In genomic region chr3:37991109-37991508, GRCh38 we compare ENCODE assay signal across 20 cellular contexts.
DNase-seq lines count a peak whose midpoint lies in the region; ATAC-seq and TF ChIP-seq lines count a peak whose summit lies in the region.
"Had no signal": no experiment of that assay in that cellular context is flagged by ENCODE, and none has a peak within 500 bp of the region (broad histone marks: within the 10 kb centered on the region; RNA-seq: fewer than 3 reads in every experiment).

No MANE protein-coding gene starts in this region.

- no peaks in the 10 kb centered on the region for H3K4me1 ChIP-seq in HEK293 (ENCODE audit: control insufficient read depth, insufficient read depth, low read length)
- peaks cover 61 to 65% of the 10 kb centered on the region in 2 donors for H3K4me1 ChIP-seq in duodenal mucosa (ENCODE audit: control insufficient read depth in 1 of 2, insufficient read depth in 2 of 2, low read length in 2 of 2)

- ATAC-seq in memory B cell (ENCODE audit: low read depth) (no peak), HG02798 (IDR thresholded peaks at IDR 0.05; ENCODE audit: poor library complexity, unreplicated experiment) (no peak)
- ATAC-seq in stimulated activated effector memory CD8-positive, alpha-beta T cell treated with anti-CD3 and anti-CD28 coated beads, Interleukin-12 subunit alpha, Interleukin-12 subunit beta, amount 100 ng/mL, for 72 hours, result no peak
- ATAC-seq: activated T-cell treated with anti-CD3 and anti-CD28 coated beads, Interleukin-2, amount 50 U/mL, for 72 hours; HepG2 had no signal

- peaks cover 18% of the 10 kb centered on the region for H3K4me1 Mint-ChIP-seq in memory B cell
- peaks cover 33% of the 10 kb centered on the region for H3K4me1 Mint-ChIP-seq in stimulated activated effector memory CD8-positive, alpha-beta T cell treated with anti-CD3 and anti-CD28 coated beads, Interleukin-12 subunit alpha, Interleukin-12 subunit beta, amount 100 ng/mL, for 72 hours

- H3K4me3 ChIP-seq in HEK293 (ENCODE audit: low read depth, low read length) (no peak overlapping the region), duodenal mucosa (ENCODE audit: low read depth in 1 of 2, low read length in 2 of 2) (peak overlapping the region; percentile 66 to 70)
- H3K4me3 ChIP-seq: BLaER1 treated with 17β-estradiol and CSF1 and Interleukin-3, amounts not matched to agents 10 nM and 100 nM; vagina had no signal

- peak overlapping the region; percentile 59 for H3K27ac Mint-ChIP-seq in memory B cell
- peak overlapping the region; percentile 67 for H3K27ac Mint-ChIP-seq in stimulated activated effector memory CD8-positive, alpha-beta T cell treated with anti-CD3 and anti-CD28 coated beads, Interleukin-12 subunit alpha, Interleukin-12 subunit beta, amount 100 ng/mL, for 72 hours
- H3K27ac Mint-ChIP-seq: activated T-cell treated with anti-CD3 and anti-CD28 coated beads, Interleukin-2, amount 50 U/mL, for 72 hours had no signal

- no peak for DNase-seq in memory B cell (ENCODE audit: low spot score in 2 of 2)
- no peak for DNase-seq in stimulated activated effector memory CD8-positive, alpha-beta T cell treated with anti-CD3 and anti-CD28 coated beads, Interleukin-12 subunit alpha, Interleukin-12 subunit beta, amount 100 ng/mL, for 72 hours (ENCODE audit: low spot score in 2 of 2)
- DNase-seq in NCI-H1436 (lab: John Stamatoyannopoulos, UW), result no peak
- no peak for DNase-seq in glomerular visceral epithelial cell (ENCODE audit: extremely low spot score)
- DNase-seq in effector CD4-positive, alpha-beta T cell, result no peak
- DNase-seq: ACHN; activated CD4-positive, CD25-positive, alpha-beta regulatory T cell treated with anti-CD3 and anti-CD28 coated beads, Interleukin-2, amount 50 U/mL, for 72 hours; activated T-cell treated with anti-CD3 and anti-CD28 coated beads, Interleukin-2, amount 50 U/mL, for 72 hours; central memory CD4-positive, alpha-beta T cell; effector memory CD4-positive, alpha-beta T cell; NCI-H1092 treated with DMSO at 0.1 percent for 48 hours; NCI-H524; stimulated activated CD4-positive, alpha-beta T cell treated with anti-CD3 and anti-CD28 coated beads, Interleukin-12 subunit alpha, Interleukin-12 subunit beta, amount 100 ng/mL, for 4 hours had no signal

- peaks cover 5% of the 10 kb centered on the region for H3K36me3 Mint-ChIP-seq in memory B cell
- peaks cover 11% of the 10 kb centered on the region for H3K36me3 Mint-ChIP-seq in stimulated activated effector memory CD8-positive, alpha-beta T cell treated with anti-CD3 and anti-CD28 coated beads, Interleukin-12 subunit alpha, Interleukin-12 subunit beta, amount 100 ng/mL, for 72 hours

- no peak for TF ChIP-seq CTCF in HEK293 (tag by site-specific recombination; IDR thresholded peaks at IDR 0.05)

- H3K27me3 ChIP-seq in duodenal mucosa (ENCODE audit: control insufficient read depth in 1 of 2, insufficient read depth in 2 of 2, low read length in 2 of 2), result no peaks in the 10 kb centered on the region
- H3K27me3 ChIP-seq: BLaER1 treated with 17β-estradiol and CSF1 and Interleukin-3, amounts not matched to agents 10 nM and 100 nM; vagina had no signal

- H3K27me3 Mint-ChIP-seq in memory B cell, result peaks cover 3% of the 10 kb centered on the region
- H3K27me3 Mint-ChIP-seq: activated naive CD4-positive, alpha-beta T cell treated with anti-CD3 and anti-CD28 coated beads, Interleukin-2, amount 50 U/mL, for 24 hours had no signal

- POLR2A ChIA-PET in HEK293 (lab: Yijun Ruan, JAX), result no interaction called here

- no peaks in the 10 kb centered on the region for H3K9me3 ChIP-seq in HEK293 (ENCODE audit: control insufficient read depth, insufficient read depth, low read depth, low read length)
- H3K9me3 ChIP-seq in duodenal mucosa (ENCODE audit: control insufficient read depth in 1 of 2, low read length in 2 of 2), result no peaks in the 10 kb centered on the region
- H3K9me3 ChIP-seq: BLaER1 treated with 17β-estradiol and CSF1 and Interleukin-3, amounts not matched to agents 10 nM and 100 nM; vagina had no signal

- CTCF ChIA-PET in HEK293 (lab: Yijun Ruan, JAX), result no interaction called here

- no peaks in the 10 kb centered on the region for H3K9me3 Mint-ChIP-seq in memory B cell
- H3K9me3 Mint-ChIP-seq in stimulated activated effector memory CD8-positive, alpha-beta T cell treated with anti-CD3 and anti-CD28 coated beads, Interleukin-12 subunit alpha, Interleukin-12 subunit beta, amount 100 ng/mL, for 72 hours, result no peaks in the 10 kb centered on the region
- H3K9me3 Mint-ChIP-seq: activated naive CD4-positive, alpha-beta T cell treated with anti-CD3 and anti-CD28 coated beads, Interleukin-2, amount 50 U/mL, for 24 hours; activated T-cell treated with anti-CD3 and anti-CD28 coated beads, Interleukin-2, amount 50 U/mL, for 72 hours had no signal

- H3K9ac ChIP-seq in duodenal mucosa (ENCODE audit: low read depth in 1 of 2, low read length in 2 of 2), result peak overlapping the region; percentile 90 to 99
- H3K9ac ChIP-seq: BLaER1 treated with 17β-estradiol and CSF1 and Interleukin-3, amounts not matched to agents 10 nM and 100 nM had no signal

- no peak overlapping the region for H3K27ac ChIP-seq in HEK293 (ENCODE audit: extremely low read depth, low read depth, low read length)
- peak overlapping the region; percentile 88 for H3K27ac ChIP-seq in duodenal mucosa (ENCODE audit: low read depth, low read length)
- H3K27ac ChIP-seq: BLaER1 treated with 17β-estradiol and CSF1 and Interleukin-3, amounts not matched to agents 10 nM and 100 nM; vagina had no signal

- H3K36me3 ChIP-seq in HEK293 (ENCODE audit: control insufficient read depth in 2 of 2, insufficient read depth in 1 of 2, low read length in 2 of 2), result no peaks in the 10 kb centered on the region
- peaks cover 9 to 10% of the 10 kb centered on the region in 2 donors for H3K36me3 ChIP-seq in duodenal mucosa (ENCODE audit: control insufficient read depth in 1 of 2, insufficient read depth in 2 of 2, low read length in 2 of 2)
- H3K36me3 ChIP-seq: vagina had no signal

- no peak overlapping the region for H3K4me3 Mint-ChIP-seq in memory B cell
- no peak overlapping the region for H3K4me3 Mint-ChIP-seq in stimulated activated effector memory CD8-positive, alpha-beta T cell treated with anti-CD3 and anti-CD28 coated beads, Interleukin-12 subunit alpha, Interleukin-12 subunit beta, amount 100 ng/mL, for 72 hours
- H3K4me3 Mint-ChIP-seq: activated naive CD4-positive, alpha-beta T cell treated with anti-CD3 and anti-CD28 coated beads, Interleukin-2, amount 50 U/mL, for 24 hours; activated T-cell treated with anti-CD3 and anti-CD28 coated beads, Interleukin-2, amount 50 U/mL, for 72 hours had no signal

TF ChIP-seq in HEK293, 187 proteins besides CTCF, POLR2A, EP300 and RAD21:
- TF ChIP-seq SCRT1 (tag by site-specific recombination; IDR thresholded peaks at IDR 0.05; ENCODE audit: borderline replicate concordance) (no peak), ZNF398 (tag by site-specific recombination; IDR thresholded peaks at IDR 0.05) (0 out of 2 replicates have a peak, but pooled peaks have one; percentile 57)
